1 cellular context compared by ENCODE assay signal in the genomic region with DNA sequence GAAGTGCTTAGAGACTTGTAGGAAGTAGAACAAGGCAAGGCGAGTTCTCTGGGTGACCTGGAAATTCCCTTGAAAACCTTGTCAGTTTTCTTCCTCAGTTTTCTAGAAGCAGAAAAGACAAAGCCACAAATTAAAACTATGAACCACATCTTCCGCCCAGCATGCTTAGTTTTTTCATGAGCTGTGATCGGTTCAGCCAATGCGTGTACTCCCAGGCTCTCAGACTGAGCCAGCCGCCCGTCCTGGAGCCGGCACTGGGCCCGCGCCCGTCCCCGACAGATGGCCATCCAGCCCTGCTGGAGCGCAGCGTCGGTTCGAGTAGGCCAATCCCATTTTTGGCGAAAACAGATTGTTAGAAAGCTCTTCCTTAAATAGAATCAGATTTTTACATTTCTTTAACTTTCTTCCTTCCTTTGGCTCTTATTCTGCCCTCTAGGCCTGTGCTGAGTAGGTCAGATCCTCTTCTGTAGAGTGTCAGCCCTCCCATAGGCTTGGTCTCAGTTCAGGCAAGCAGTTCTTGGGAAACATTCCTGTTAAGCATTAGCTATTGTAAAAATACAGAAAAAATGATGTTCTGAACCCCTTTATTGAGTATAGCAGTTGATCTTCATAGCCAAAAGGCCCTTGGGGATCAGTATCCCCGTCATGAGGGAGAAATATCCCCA.
TF ChIP-seq lines count a peak whose summit lies in the region.

No MANE protein-coding gene starts in this region.

TF ChIP-seq in GM23338, 12 proteins besides CTCF, POLR2A, EP300 and RAD21 (continued from another document):
- TF ChIP-seq, protein P1, sequence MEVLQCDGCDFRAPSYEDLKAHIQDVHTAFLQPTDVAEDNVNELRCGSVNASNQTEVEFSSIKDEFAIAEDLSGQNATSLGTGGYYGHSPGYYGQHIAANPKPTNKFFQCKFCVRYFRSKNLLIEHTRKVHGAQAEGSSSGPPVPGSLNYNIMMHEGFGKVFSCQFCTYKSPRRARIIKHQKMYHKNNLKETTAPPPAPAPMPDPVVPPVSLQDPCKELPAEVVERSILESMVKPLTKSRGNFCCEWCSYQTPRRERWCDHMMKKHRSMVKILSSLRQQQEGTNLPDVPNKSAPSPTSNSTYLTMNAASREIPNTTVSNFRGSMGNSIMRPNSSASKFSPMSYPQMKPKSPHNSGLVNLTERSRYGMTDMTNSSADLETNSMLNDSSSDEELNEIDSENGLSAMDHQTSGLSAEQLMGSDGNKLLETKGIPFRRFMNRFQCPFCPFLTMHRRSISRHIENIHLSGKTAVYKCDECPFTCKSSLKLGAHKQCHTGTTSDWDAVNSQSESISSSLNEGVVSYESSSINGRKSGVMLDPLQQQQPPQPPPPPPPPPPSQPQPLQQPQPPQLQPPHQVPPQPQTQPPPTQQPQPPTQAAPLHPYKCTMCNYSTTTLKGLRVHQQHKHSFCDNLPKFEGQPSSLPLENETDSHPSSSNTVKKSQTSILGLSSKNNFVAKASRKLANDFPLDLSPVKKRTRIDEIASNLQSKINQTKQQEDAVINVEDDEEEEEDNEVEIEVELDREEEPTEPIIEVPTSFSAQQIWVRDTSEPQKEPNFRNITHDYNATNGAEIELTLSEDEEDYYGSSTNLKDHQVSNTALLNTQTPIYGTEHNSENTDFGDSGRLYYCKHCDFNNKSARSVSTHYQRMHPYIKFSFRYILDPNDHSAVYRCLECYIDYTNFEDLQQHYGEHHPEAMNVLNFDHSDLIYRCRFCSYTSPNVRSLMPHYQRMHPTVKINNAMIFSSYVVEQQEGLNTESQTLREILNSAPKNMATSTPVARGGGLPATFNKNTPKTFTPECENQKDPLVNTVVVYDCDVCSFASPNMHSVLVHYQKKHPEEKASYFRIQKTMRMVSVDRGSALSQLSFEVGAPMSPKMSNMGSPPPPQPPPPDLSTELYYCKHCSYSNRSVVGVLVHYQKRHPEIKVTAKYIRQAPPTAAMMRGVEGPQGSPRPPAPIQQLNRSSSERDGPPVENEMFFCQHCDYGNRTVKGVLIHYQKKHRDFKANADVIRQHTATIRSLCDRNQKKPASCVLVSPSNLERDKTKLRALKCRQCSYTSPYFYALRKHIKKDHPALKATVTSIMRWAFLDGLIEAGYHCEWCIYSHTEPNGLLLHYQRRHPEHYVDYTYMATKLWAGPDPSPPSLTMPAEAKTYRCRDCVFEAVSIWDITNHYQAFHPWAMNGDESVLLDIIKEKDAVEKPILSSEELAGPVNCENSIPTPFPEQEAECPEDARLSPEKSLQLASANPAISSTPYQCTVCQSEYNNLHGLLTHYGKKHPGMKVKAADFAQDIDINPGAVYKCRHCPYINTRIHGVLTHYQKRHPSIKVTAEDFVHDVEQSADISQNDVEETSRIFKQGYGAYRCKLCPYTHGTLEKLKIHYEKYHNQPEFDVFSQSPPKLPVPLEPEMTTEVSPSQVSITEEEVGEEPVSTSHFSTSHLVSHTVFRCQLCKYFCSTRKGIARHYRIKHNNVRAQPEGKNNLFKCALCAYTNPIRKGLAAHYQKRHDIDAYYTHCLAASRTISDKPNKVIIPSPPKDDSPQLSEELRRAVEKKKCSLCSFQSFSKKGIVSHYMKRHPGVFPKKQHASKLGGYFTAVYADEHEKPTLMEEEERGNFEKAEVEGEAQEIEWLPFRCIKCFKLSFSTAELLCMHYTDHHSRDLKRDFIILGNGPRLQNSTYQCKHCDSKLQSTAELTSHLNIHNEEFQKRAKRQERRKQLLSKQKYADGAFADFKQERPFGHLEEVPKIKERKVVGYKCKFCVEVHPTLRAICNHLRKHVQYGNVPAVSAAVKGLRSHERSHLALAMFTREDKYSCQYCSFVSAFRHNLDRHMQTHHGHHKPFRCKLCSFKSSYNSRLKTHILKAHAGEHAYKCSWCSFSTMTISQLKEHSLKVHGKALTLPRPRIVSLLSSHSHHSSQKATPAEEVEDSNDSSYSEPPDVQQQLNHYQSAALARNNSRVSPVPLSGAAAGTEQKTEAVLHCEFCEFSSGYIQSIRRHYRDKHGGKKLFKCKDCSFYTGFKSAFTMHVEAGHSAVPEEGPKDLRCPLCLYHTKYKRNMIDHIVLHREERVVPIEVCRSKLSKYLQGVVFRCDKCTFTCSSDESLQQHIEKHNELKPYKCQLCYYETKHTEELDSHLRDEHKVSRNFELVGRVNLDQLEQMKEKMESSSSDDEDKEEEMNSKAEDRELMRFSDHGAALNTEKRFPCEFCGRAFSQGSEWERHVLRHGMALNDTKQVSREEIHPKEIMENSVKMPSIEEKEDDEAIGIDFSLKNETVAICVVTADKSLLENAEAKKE (CRISPR knock-in tag; IDR thresholded peaks at IDR 0.05): no peak
- TF ChIP-seq NANOG (IDR thresholded peaks at IDR 0.05; ENCODE audit: borderline replicate concordance) (no peak), CREB1 (CRISPR knock-in tag; IDR thresholded peaks at IDR 0.05; ENCODE audit: low read depth) (no peak)
- TF ChIP-seq, protein P2, sequence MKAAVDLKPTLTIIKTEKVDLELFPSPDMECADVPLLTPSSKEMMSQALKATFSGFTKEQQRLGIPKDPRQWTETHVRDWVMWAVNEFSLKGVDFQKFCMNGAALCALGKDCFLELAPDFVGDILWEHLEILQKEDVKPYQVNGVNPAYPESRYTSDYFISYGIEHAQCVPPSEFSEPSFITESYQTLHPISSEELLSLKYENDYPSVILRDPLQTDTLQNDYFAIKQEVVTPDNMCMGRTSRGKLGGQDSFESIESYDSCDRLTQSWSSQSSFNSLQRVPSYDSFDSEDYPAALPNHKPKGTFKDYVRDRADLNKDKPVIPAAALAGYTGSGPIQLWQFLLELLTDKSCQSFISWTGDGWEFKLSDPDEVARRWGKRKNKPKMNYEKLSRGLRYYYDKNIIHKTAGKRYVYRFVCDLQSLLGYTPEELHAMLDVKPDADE (IDR thresholded peaks at IDR 0.05): no peak
